8 cellular contexts compared by ENCODE assay signal in genomic region chr3:49718419-49719213, GRCh38. TPM values are rescaled to one million over a fixed set of nuclear protein-coding genes. Genes with fewer than 3 reads are reported as not detected.
DNase-seq lines count a peak whose midpoint lies in the region; ATAC-seq and TF ChIP-seq lines count a peak whose summit lies in the region.

No MANE protein-coding gene starts in this region.

- peaks cover 17 to 53% of the 10 kb centered on the region in 2 donors for H3K4me1 ChIP-seq in left lung
- H3K4me1 ChIP-seq in thymus (ENCODE audit: control insufficient read depth, insufficient read depth, low read length): peaks cover 11% of the 10 kb centered on the region

- H3K36me3 ChIP-seq in left lung (peaks cover 0 to 48% of the 10 kb centered on the region in 2 donors), thymus (ENCODE audit: control insufficient read depth, insufficient read depth) (peaks cover 31% of the 10 kb centered on the region)

- WGBS in thymus: 48% methylated on average over 77 of the region's 77 CpGs

- H3K4me3 Mint-ChIP-seq in activated CD8-positive, alpha-beta memory T cell treated with anti-CD3 and anti-CD28 coated beads, Interleukin-2, amount 10 ng/mL, durations not matched to agents 7 days and 5 days: peak overlapping the region; percentile 77

- H3K27me3 ChIP-seq in left lung (no peaks in the 10 kb centered on the region), thymus (ENCODE audit: control insufficient read depth, insufficient read depth) (no peaks in the 10 kb centered on the region)

- no peaks in the 10 kb centered on the region for H3K27me3 Mint-ChIP-seq in activated CD8-positive, alpha-beta memory T cell treated with anti-CD3 and anti-CD28 coated beads, Interleukin-2, amount 10 ng/mL, durations not matched to agents 7 days and 5 days

- TF ChIP-seq CTCF in astrocyte of the cerebellum (IDR thresholded peaks at IDR 0.05; ENCODE audit: low read depth, low read length, missing control alignments): no peak
- TF ChIP-seq CTCF in left lung (IDR thresholded peaks at IDR 0.05): no peak

- peaks cover 21% of the 10 kb centered on the region for H3K4me1 Mint-ChIP-seq in activated CD8-positive, alpha-beta memory T cell treated with anti-CD3 and anti-CD28 coated beads, Interleukin-2, amount 10 ng/mL, durations not matched to agents 7 days and 5 days

- in situ Hi-C loops in astrocyte of the cerebellum (cut with HindIII; ENCODE audit: low sequenced_read_pairs): no loop called here

- ATAC-seq in activated CD8-positive, alpha-beta memory T cell treated with anti-CD3 and anti-CD28 coated beads, Interleukin-2, amount 10 ng/mL, durations not matched to agents 7 days and 5 days: no peak
- peak; percentile 8 for ATAC-seq in left lung
- ATAC-seq in HG02763 (IDR thresholded peaks at IDR 0.05; ENCODE audit: unreplicated experiment): no peak
- no peak for ATAC-seq in HG03439 (IDR thresholded peaks at IDR 0.05; ENCODE audit: unreplicated experiment)

- H3K4me3 ChIP-seq in astrocyte of the cerebellum (ENCODE audit: low read depth, low read length) (peak overlapping the region; percentile 39), left lung (peak overlapping the region; percentile 37 to 50), thymus (ENCODE audit: low read length) (peak overlapping the region; percentile 60)

- DNase-seq in activated CD8-positive, alpha-beta memory T cell treated with anti-CD3 and anti-CD28 coated beads, Interleukin-2, amount 10 ng/mL, durations not matched to agents 7 days and 5 days: no peak
- no peak for DNase-seq in activated CD8-positive, alpha-beta memory T cell treated with anti-CD3 and anti-CD28 coated beads, Interleukin-2, amount 50 U/mL, for 4 hours
- DNase-seq in astrocyte of the cerebellum (ENCODE audit: low read depth) (no peak), left lung (peak; percentile 27 to 83), NCI-H2081 treated with DMSO at 0.1 percent for 48 hours (lab: John Stamatoyannopoulos, UW) (no peak)

- CTCF ChIA-PET in activated CD8-positive, alpha-beta memory T cell treated with anti-CD3 and anti-CD28 coated beads, Interleukin-2, amount 10 ng/mL, durations not matched to agents 7 days and 5 days (lab: Charles Lee): interaction anchor here (0.9 to 2.5 kb wide), 11 partner anchors 10 to 179 kb away, joined by 3 to 24 read pairs (median 5); no protein-coding TSS in a partner anchor

- intact Hi-C loops in left lung (cut with DNase I): loop anchor here in 1 of 2 donors (10.0 kb wide), 1 partner anchor 116 kb away; no protein-coding TSS in a partner anchor

- no peaks in the 10 kb centered on the region for H3K9me3 Mint-ChIP-seq in activated CD8-positive, alpha-beta memory T cell treated with anti-CD3 and anti-CD28 coated beads, Interleukin-2, amount 10 ng/mL, durations not matched to agents 7 days and 5 days (ENCODE audit: low read depth)

- H3K36me3 Mint-ChIP-seq in activated CD8-positive, alpha-beta memory T cell treated with anti-CD3 and anti-CD28 coated beads, Interleukin-2, amount 10 ng/mL, durations not matched to agents 7 days and 5 days: peaks cover 2% of the 10 kb centered on the region

- H3K27ac Mint-ChIP-seq in activated CD8-positive, alpha-beta memory T cell treated with anti-CD3 and anti-CD28 coated beads, Interleukin-2, amount 10 ng/mL, durations not matched to agents 7 days and 5 days: peak overlapping the region; percentile 76

- H3K9me3 ChIP-seq in left lung (no peaks in the 10 kb centered on the region), thymus (ENCODE audit: control insufficient read depth) (no peaks in the 10 kb centered on the region)

- H3K27ac ChIP-seq in left lung (no peak overlapping the region), thymus (ENCODE audit: low read depth) (no peak overlapping the region)

RNA-seq across cellular contexts. Expression of gene AMIGO3, which starts 0.9 kb away (rescaled TPM):
- total RNA-seq in activated CD8-positive, alpha-beta memory T cell treated with anti-CD3 and anti-CD28 coated beads, Interleukin-2, amount 10 ng/mL, durations not matched to agents 7 days and 5 days: 1 to 10 TPM in 1 of 2 experiments, under 1 TPM in 1; 0.19 to 1.2 TPM
- total RNA-seq in left lung: under 1 TPM in 1 of 2 donors, not detected in 1; 0.47 TPM
- 2.0 TPM for polyA plus RNA-seq in thymus

RNA-seq across cellular contexts. Expression of gene GMPPB, which starts 5.1 kb away (rescaled TPM):
- 10 to 100 TPM; 46.6 to 47.9 TPM for total RNA-seq in activated CD8-positive, alpha-beta memory T cell treated with anti-CD3 and anti-CD28 coated beads, Interleukin-2, amount 10 ng/mL, durations not matched to agents 7 days and 5 days
- total RNA-seq in left lung: 10 to 100 TPM; 41.0 to 69.5 TPM
- polyA plus RNA-seq in thymus: 13.2 TPM

RNA-seq across cellular contexts. Expression of gene RNF123, which starts 29.3 kb away (rescaled TPM):
- 10 to 100 TPM; 50.0 to 58.9 TPM for total RNA-seq in activated CD8-positive, alpha-beta memory T cell treated with anti-CD3 and anti-CD28 coated beads, Interleukin-2, amount 10 ng/mL, durations not matched to agents 7 days and 5 days
- 10 to 100 TPM; 40.9 to 45.0 TPM for total RNA-seq in left lung
- 23.7 TPM for polyA plus RNA-seq in thymus

RNA-seq across cellular contexts. Expression of gene MST1, which starts 29.3 kb away (rescaled TPM):
- 1 to 10 TPM; 7.3 to 9.3 TPM for total RNA-seq in activated CD8-positive, alpha-beta memory T cell treated with anti-CD3 and anti-CD28 coated beads, Interleukin-2, amount 10 ng/mL, durations not matched to agents 7 days and 5 days
- 10 to 100 TPM; 12.5 to 19.1 TPM for total RNA-seq in left lung
- 90.3 TPM for polyA plus RNA-seq in thymus

RNA-seq across cellular contexts. Expression of gene APEH, which starts 44.5 kb away (rescaled TPM):
- 100 to 1,000 TPM; 150 to 172 TPM for total RNA-seq in activated CD8-positive, alpha-beta memory T cell treated with anti-CD3 and anti-CD28 coated beads, Interleukin-2, amount 10 ng/mL, durations not matched to agents 7 days and 5 days
- 100 to 1,000 TPM; 121 to 122 TPM for total RNA-seq in left lung
- polyA plus RNA-seq in thymus: 45.8 TPM

Comparison
In these comparisons a context has a peak if more than half of its experiments do, and no peak if none do; other contexts are left out.
1. DNase-seq: peak in left lung (2 of 2); none in activated CD8-positive, alpha-beta memory T cell treated with anti-CD3 and anti-CD28 coated beads, Interleukin-2, amount 10 ng/mL, durations not matched to agents 7 days and 5 days (single experiment), activated CD8-positive, alpha-beta memory T cell treated with anti-CD3 and anti-CD28 coated beads, Interleukin-2, amount 50 U/mL, for 4 hours (single experiment), astrocyte of the cerebellum (single experiment) and NCI-H2081 treated with DMSO at 0.1 percent for 48 hours (single experiment).
2. Peak in every context shown above with its lines, with median percentiles within 50 percentile points of each other: H3K4me3 ChIP-seq.